Comparison of ENCODE assay signal across 8 cellular contexts in the genomic region with DNA sequence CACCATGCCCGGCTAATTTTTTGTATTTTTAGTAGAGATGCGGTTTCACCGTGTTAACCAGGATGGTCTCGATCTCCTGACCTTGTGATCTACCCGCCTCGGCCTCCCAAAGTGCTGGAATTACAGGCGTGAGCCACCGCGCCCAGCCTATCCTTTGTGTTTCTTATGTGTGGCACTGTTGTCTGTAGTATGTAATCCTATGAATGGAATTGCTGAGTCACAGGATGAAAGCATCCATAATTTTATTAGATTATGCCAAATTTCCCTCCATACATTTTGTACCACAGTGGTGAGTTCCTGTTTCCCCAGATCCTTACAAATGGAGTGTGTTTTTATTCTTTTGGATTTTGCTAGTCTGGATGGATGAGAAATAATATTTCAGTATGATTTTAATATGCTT. TPM values are rescaled to one million over a fixed set of nuclear protein-coding genes. Genes with fewer than 3 reads are reported as not detected.
DNase-seq lines count a peak whose midpoint lies in the region; ATAC-seq, FAIRE-seq and TF ChIP-seq lines count a peak whose summit lies in the region.
"Not testable (repeated sequence)": the region's sequence is repeated elsewhere in the genome, so short reads cannot be mapped to it uniquely, and the experiment has no call there.

No MANE protein-coding gene starts in this region.

- H3K27ac ChIP-seq in A549; SK-N-SH (ENCODE audit: low read depth in 2 of 2, low read length in 1 of 2); fibroblast of lung (ENCODE audit: insufficient read depth, low read length); HepG2 (ENCODE audit: extremely low read length, insufficient read depth, low read length): not testable (repeated sequence)

- not testable (repeated sequence) for H3K4me1 ChIP-seq in A549; SK-N-SH (ENCODE audit: control insufficient read depth in 1 of 2, insufficient read depth in 2 of 2, low read depth in 1 of 2, low read length in 1 of 2); adipocyte (ENCODE audit: control insufficient read depth, insufficient read depth, low read length); fibroblast of lung (ENCODE audit: control insufficient read depth, extremely low read depth, insufficient read depth, low read length); HepG2 (ENCODE audit: insufficient read depth, low read length)

- not testable (repeated sequence) for TF ChIP-seq RAD21 in A549 (conservative IDR thresholded peaks at IDR 0.05 in 1 of 2, IDR thresholded peaks at IDR 0.05 in 1 of 2); SK-N-SH (IDR thresholded peaks at IDR 0.05; ENCODE audit: low read length); HepG2 (CRISPR knock-in tag; IDR thresholded peaks at IDR 0.05)

- DNase-seq in A549 (ENCODE audit: low read depth in 1 of 2, low spot score in 1 of 2): peak in 1 of 2 experiments; percentile 17
- DNase-seq in HCEC 1CT: peak; percentile 5
- DNase-seq in SK-N-SH; HepG2 (ENCODE audit: low spot score): not testable (repeated sequence)
- DNase-seq in adipocyte (ENCODE audit: low read depth): peak; percentile 22
- DNase-seq in choroid plexus epithelial cell (ENCODE audit: low read depth): peak; percentile 10
- peak; percentile 7 to 8 for DNase-seq in fibroblast of lung (ENCODE audit: low read depth in 2 of 2)
- peak; percentile 8 for DNase-seq in fibroblast of the aortic adventitia (ENCODE audit: low read depth)

- not testable (repeated sequence) for BruUV-seq in HepG2 (replicated peaks; lab: Mats Ljungman, UMichigan)

- not testable (repeated sequence) for H3F3A ChIP-seq in SK-N-SH (replicated peaks; ENCODE audit: insufficient read depth)

- not testable (repeated sequence) for TF ChIP-seq EP300 in A549 (IDR thresholded peaks at IDR 0.05); SK-N-SH (IDR thresholded peaks at IDR 0.05; ENCODE audit: borderline replicate concordance in 1 of 2, low read depth in 1 of 2, low read length in 1 of 2); HepG2 (IDR thresholded peaks at IDR 0.05; ENCODE audit: low read depth in 2 of 2, low read length in 2 of 2); HepG2 (CRISPR knock-in tag; IDR thresholded peaks at IDR 0.05; ENCODE audit: borderline replicate concordance)

- H3K9me2 ChIP-seq in SK-N-SH: not testable (repeated sequence)

- 95% methylated on average over 9 of the region's 9 CpGs for WGBS in A549 (ENCODE audit: missing lambda C conversion rate)
- 100% methylated on average over 9 of the region's 9 CpGs for WGBS in SK-N-SH (ENCODE audit: low lambda C conversion rate)
- 93% methylated on average over 9 of the region's 9 CpGs for WGBS in HepG2 (ENCODE audit: low lambda C conversion rate)

- TF ChIP-seq CTCF in A549 (IDR thresholded peaks at IDR 0.05); SK-N-SH (IDR thresholded peaks at IDR 0.05); choroid plexus epithelial cell (conservative IDR thresholded peaks at IDR 0.05; ENCODE audit: low read depth, low read length); fibroblast of lung (conservative IDR thresholded peaks at IDR 0.05 in 1 of 2, IDR thresholded peaks at IDR 0.05 in 1 of 2; ENCODE audit: low read depth in 1 of 2, low read length in 2 of 2); fibroblast of the aortic adventitia (IDR thresholded peaks at IDR 0.05; ENCODE audit: insufficient read depth, low read length); HepG2 (CRISPR knock-in tag; IDR thresholded peaks at IDR 0.05): not testable (repeated sequence)

- CTCF ChIA-PET in A549 (lab: Yijun Ruan, JAX): interaction anchor here (0.6 kb wide), 1 partner anchor 319 kb away, joined by 4 read pairs; no protein-coding TSS in a partner anchor
- CTCF ChIA-PET in SK-N-SH (lab: Yijun Ruan, JAX); HepG2 (lab: Yijun Ruan, JAX; ENCODE audit: low intra/inter-chr PET ratio, low total read pairs): not testable (repeated sequence)

- not testable (repeated sequence) for H4K20me1 ChIP-seq in SK-N-SH (ENCODE audit: insufficient read depth); fibroblast of lung (ENCODE audit: control insufficient read depth, extremely low read depth, insufficient read depth, low read length); HepG2 (ENCODE audit: insufficient read depth, low read length)

- H3K4me2 ChIP-seq in A549; SK-N-SH; fibroblast of lung (ENCODE audit: extremely low read depth, insufficient read depth, low read length); HepG2 (ENCODE audit: low read depth, low read length): not testable (repeated sequence)

- H3K79me2 ChIP-seq in SK-N-SH (ENCODE audit: insufficient read depth); fibroblast of lung (ENCODE audit: control insufficient read depth, insufficient read depth, low read length); HepG2 (ENCODE audit: insufficient read depth, low read length): not testable (repeated sequence)

- not testable (repeated sequence) for ATAC-seq in A549, HepG2

- TF ChIP-seq POLR2A in A549 (IDR thresholded peaks at IDR 0.05; ENCODE audit: low read length); HepG2 (IDR thresholded peaks at IDR 0.05; ENCODE audit: insufficient read depth in 1 of 2, low read depth in 2 of 2, low read length in 2 of 2): not testable (repeated sequence)

- H3K36me3 ChIP-seq in SK-N-SH (replicated peaks in 1 of 2; ENCODE audit: control insufficient read depth in 1 of 2, insufficient read depth in 2 of 2, low read length in 1 of 2); adipocyte (ENCODE audit: control insufficient read depth, insufficient read depth, low read length, severe bottlenecking); fibroblast of lung (ENCODE audit: control insufficient read depth, insufficient read depth, low read length); HepG2 (replicated peaks in 1 of 2; ENCODE audit: control insufficient read depth in 1 of 2, insufficient read depth in 2 of 2, low read length in 2 of 2): not testable (repeated sequence)

- H3K4me3 ChIP-seq in A549; SK-N-SH (ENCODE audit: low read depth in 2 of 2, low read length in 1 of 2); adipocyte (ENCODE audit: low read length); choroid plexus epithelial cell (ENCODE audit: low read depth, low read length); fibroblast of lung (replicated peaks in 1 of 4; ENCODE audit: control extremely low read depth in 1 of 4, insufficient read depth in 1 of 4, low read depth in 3 of 4, low read length in 4 of 4); fibroblast of the aortic adventitia (ENCODE audit: low read depth, low read length); HepG2 (replicated peaks in 1 of 3; ENCODE audit: insufficient read depth in 1 of 3, low read depth in 2 of 3, low read length in 3 of 3): not testable (repeated sequence)

- H3K9me3 ChIP-seq in A549; SK-N-SH; adipocyte (ENCODE audit: control insufficient read depth, low read length); fibroblast of lung (ENCODE audit: control insufficient read depth, insufficient read depth, low read depth, low read length); HepG2 (ENCODE audit: low read length): not testable (repeated sequence)

- POLR2A ChIA-PET in A549 (lab: Yijun Ruan, JAX); HepG2 (lab: Yijun Ruan, JAX): not testable (repeated sequence)
- POLR2A ChIA-PET in SK-N-SH (lab: Yijun Ruan, JAX): interaction anchor here (0.7 kb wide), 1 partner anchor 195 kb away, joined by 4 read pairs; no protein-coding TSS in a partner anchor

- H2AFZ ChIP-seq in SK-N-SH (ENCODE audit: low read depth): peak overlapping the region; percentile 35; the same call in 1 of the 2 replicates
- H2AFZ ChIP-seq in fibroblast of lung (ENCODE audit: low read length); HepG2 (ENCODE audit: low read length): not testable (repeated sequence)

- in situ Hi-C loops in HepG2 (cut with HindIII; ENCODE audit: extremely low pct_ligation_motif_present, low pct_unique_long_range_greater_than_20kb): not testable (repeated sequence)

- not testable (repeated sequence) for FAIRE-seq in A549 (lab: Jason Lieb, UNC); HepG2 (lab: Jason Lieb, UNC)

- H3K9ac ChIP-seq in SK-N-SH; adipocyte (ENCODE audit: low read length); fibroblast of lung (ENCODE audit: insufficient read depth, low read length); HepG2 (ENCODE audit: insufficient read depth, low read depth, low read length): not testable (repeated sequence)

- not testable (repeated sequence) for H3K27me3 ChIP-seq in SK-N-SH (ENCODE audit: insufficient read depth); adipocyte (replicated peaks; ENCODE audit: control insufficient read depth, insufficient read depth, low read length); fibroblast of lung (ENCODE audit: control insufficient read depth, insufficient read depth, low read length); HepG2 (ENCODE audit: control insufficient read depth in 1 of 2, insufficient read depth in 2 of 2, low read length in 2 of 2)

- intact Hi-C loops in HepG2 (cut with micrococcal nuclease; ENCODE audit: unreplicated experiment): not testable (repeated sequence)

RNA-seq across cellular contexts. Expression of a gene that starts 41.3 kb away (rescaled TPM):
- polyA plus RNA-seq in A549 (2011; rRNA removed) (5.5 and 5.7 TPM in 2 replicates), A549 (2017; fragmentation: RNase III; extraction: RNeasy Plus Mini Kit Qiagen cat#74134 plus additional on column Dnase treatment) (2.0 to 2.1 TPM (median 2.0 TPM) in 3 replicates), SK-N-SH (2012; rRNA removed) (3.9 and 5.7 TPM in 2 replicates), fibroblast of lung (3.1 and 5.0 TPM in 2 replicates), HepG2 (2011; rRNA removed) (2.1 and 2.8 TPM in 2 replicates)
- 1.1 and 1.5 TPM in 2 replicates for polyA plus RNA-seq in A549 (2012; cell fraction: cytosol; rRNA removed)
- 0.77 and 1.3 TPM in 2 replicates for polyA plus RNA-seq in A549 (2012; cell fraction: nucleus; rRNA removed)
- 2.9 and 4.6 TPM in 2 replicates for polyA minus RNA-seq in A549 (2011; rRNA and poly(A)+ RNA removed)
- polyA plus RNA-seq in SK-N-SH (2012; cell fraction: cytosol; rRNA removed): 5.2 and 5.5 TPM in 2 replicates
- 2.5 and 4.4 TPM in 2 replicates for polyA plus RNA-seq in SK-N-SH (2012; cell fraction: nucleus; rRNA removed)
- total RNA-seq in fibroblast of lung (3.5 and 3.9 TPM in 2 replicates), fibroblast of the aortic adventitia (ENCODE audit: low replicate concordance) (1.6 and 5.5 TPM in 2 replicates), HepG2 (2016; rRNA removed; fragmentation: Illumina TruSeq; extraction: Trizol) (2.8 and 4.0 TPM in 2 replicates)
- 1.7 and 2.7 TPM in 2 replicates for polyA plus RNA-seq in fibroblast of lung (2012)
- 0.20 and 0.41 TPM in 2 replicates for polyA minus RNA-seq in fibroblast of lung (ENCODE audit: low replicate concordance)
- total RNA-seq in HepG2 (2016; cell fraction: cytosol; rRNA removed; fragmentation: Illumina TruSeq; extraction: Trizol; ENCODE audit: low read depth): 0.61 and 0.62 TPM in 2 replicates
- total RNA-seq in HepG2 (2016; cell fraction: insoluble cytoplasmic fraction; rRNA removed; fragmentation: Illumina TruSeq; extraction: Trizol): 2.9 and 3.9 TPM in 2 replicates
- 1.4 and 1.5 TPM in 2 replicates for total RNA-seq in HepG2 (2016; cell fraction: membrane; rRNA removed; fragmentation: Illumina TruSeq; extraction: Trizol)
- total RNA-seq in HepG2 (2016; cell fraction: nucleus; rRNA removed; fragmentation: Illumina TruSeq; extraction: Trizol): 2.1 and 2.5 TPM in 2 replicates
- polyA plus RNA-seq in HepG2 (2011; cell fraction: cytosol; rRNA removed): 1.7 and 2.1 TPM in 2 replicates
- 0.68 and 0.79 TPM in 2 replicates for polyA plus RNA-seq in HepG2 (2011; cell fraction: nucleus; rRNA removed)
- 1.7 TPM in 2 replicates for polyA plus RNA-seq in HepG2 (2012)
- polyA plus RNA-seq in HepG2 (2016; cell fraction: cytosol; fragmentation: Illumina TruSeq; extraction: Trizol; ENCODE audit: low read depth): 0.36 and 0.38 TPM in 2 replicates
- polyA plus RNA-seq in HepG2 (2016; cell fraction: insoluble cytoplasmic fraction; fragmentation: Illumina TruSeq; extraction: Trizol; ENCODE audit: low read depth): 2.8 and 3.6 TPM in 2 replicates
- 0.76 and 0.81 TPM in 2 replicates for polyA plus RNA-seq in HepG2 (2016; cell fraction: membrane; fragmentation: Illumina TruSeq; extraction: Trizol; ENCODE audit: low read depth)
- polyA plus RNA-seq in HepG2 (2016; cell fraction: nucleus; fragmentation: Illumina TruSeq; extraction: Trizol; ENCODE audit: insufficient read depth, low read depth): 2.5 and 2.6 TPM in 2 replicates
- 1.1 and 2.9 TPM in 2 replicates for polyA minus RNA-seq in HepG2 (2011; rRNA and poly(A)+ RNA removed; ENCODE audit: low replicate concordance)
- 1.3 and 2.2 TPM in 2 replicates for polyA minus RNA-seq in HepG2 (2011; cell fraction: cytosol; rRNA and poly(A)+ RNA removed)
- 1.9 and 2.2 TPM in 2 replicates for polyA minus RNA-seq in HepG2 (2011; cell fraction: nucleus; rRNA and poly(A)+ RNA removed)

RNA-seq across cellular contexts. Expression of a gene that starts 41.8 kb away (rescaled TPM):
- polyA plus RNA-seq in A549 (2011; rRNA removed) (132 and 151 TPM in 2 replicates), A549 (2017; fragmentation: RNase III; extraction: RNeasy Plus Mini Kit Qiagen cat#74134 plus additional on column Dnase treatment) (103 to 122 TPM (median 117 TPM) in 3 replicates), SK-N-SH (2012; rRNA removed) (30.3 and 47.5 TPM in 2 replicates), fibroblast of lung (107 and 122 TPM in 2 replicates), HepG2 (2011; rRNA removed) (56.8 and 72.1 TPM in 2 replicates)
- polyA plus RNA-seq in A549 (2012; cell fraction: cytosol; rRNA removed): 18.2 and 20.7 TPM in 2 replicates
- 22.8 and 34.9 TPM in 2 replicates for polyA plus RNA-seq in A549 (2012; cell fraction: nucleus; rRNA removed)
- 366 and 396 TPM in 2 replicates for polyA minus RNA-seq in A549 (2011; rRNA and poly(A)+ RNA removed)
- polyA plus RNA-seq in SK-N-SH (2012; cell fraction: cytosol; rRNA removed): 33.4 and 36.6 TPM in 2 replicates
- 45.5 and 95.4 TPM in 2 replicates for polyA plus RNA-seq in SK-N-SH (2012; cell fraction: nucleus; rRNA removed)
- total RNA-seq in fibroblast of lung (210 and 277 TPM in 2 replicates), fibroblast of the aortic adventitia (ENCODE audit: low replicate concordance) (151 and 210 TPM in 2 replicates), HepG2 (2016; rRNA removed; fragmentation: Illumina TruSeq; extraction: Trizol) (153 and 257 TPM in 2 replicates)
- polyA plus RNA-seq in fibroblast of lung (2012): 108 and 130 TPM in 2 replicates
- 206 and 232 TPM in 2 replicates for polyA minus RNA-seq in fibroblast of lung (ENCODE audit: low replicate concordance)
- total RNA-seq in HepG2 (2016; cell fraction: cytosol; rRNA removed; fragmentation: Illumina TruSeq; extraction: Trizol; ENCODE audit: low read depth): 75.6 and 85.5 TPM in 2 replicates
- 145 and 246 TPM in 2 replicates for total RNA-seq in HepG2 (2016; cell fraction: insoluble cytoplasmic fraction; rRNA removed; fragmentation: Illumina TruSeq; extraction: Trizol)
- 97.0 and 102 TPM in 2 replicates for total RNA-seq in HepG2 (2016; cell fraction: membrane; rRNA removed; fragmentation: Illumina TruSeq; extraction: Trizol)
- 186 and 205 TPM in 2 replicates for total RNA-seq in HepG2 (2016; cell fraction: nucleus; rRNA removed; fragmentation: Illumina TruSeq; extraction: Trizol)
- 25.2 and 33.4 TPM in 2 replicates for polyA plus RNA-seq in HepG2 (2011; cell fraction: cytosol; rRNA removed)
- polyA plus RNA-seq in HepG2 (2011; cell fraction: nucleus; rRNA removed): 102 and 112 TPM in 2 replicates
- polyA plus RNA-seq in HepG2 (2012): 70.4 and 84.2 TPM in 2 replicates
- polyA plus RNA-seq in HepG2 (2016; cell fraction: cytosol; fragmentation: Illumina TruSeq; extraction: Trizol; ENCODE audit: low read depth): 2.6 and 2.8 TPM in 2 replicates
- polyA plus RNA-seq in HepG2 (2016; cell fraction: insoluble cytoplasmic fraction; fragmentation: Illumina TruSeq; extraction: Trizol; ENCODE audit: low read depth): 104 and 118 TPM in 2 replicates
- polyA plus RNA-seq in HepG2 (2016; cell fraction: membrane; fragmentation: Illumina TruSeq; extraction: Trizol; ENCODE audit: low read depth): 9.5 and 10.0 TPM in 2 replicates
- polyA plus RNA-seq in HepG2 (2016; cell fraction: nucleus; fragmentation: Illumina TruSeq; extraction: Trizol; ENCODE audit: insufficient read depth, low read depth): 135 and 150 TPM in 2 replicates
- 217 and 262 TPM in 2 replicates for polyA minus RNA-seq in HepG2 (2011; rRNA and poly(A)+ RNA removed; ENCODE audit: low replicate concordance)
- polyA minus RNA-seq in HepG2 (2011; cell fraction: cytosol; rRNA and poly(A)+ RNA removed): 162 and 168 TPM in 2 replicates
- polyA minus RNA-seq in HepG2 (2011; cell fraction: nucleus; rRNA and poly(A)+ RNA removed): 435 and 493 TPM in 2 replicates
